Comparison of ENCODE assay signal across 8 cellular contexts in genomic region chr5:81851481-81852178, GRCh38.
DNase-seq lines count a peak whose midpoint lies in the region; ATAC-seq and TF ChIP-seq lines count a peak whose summit lies in the region.

No MANE protein-coding gene starts in this region.

- peak overlapping the region; percentile 73 for H3K4me2 ChIP-seq in hepatocyte

- H3K9me3 ChIP-seq in hepatocyte (ENCODE audit: low read depth) = no peaks in the 10 kb centered on the region
- no peaks in the 10 kb centered on the region for H3K9me3 ChIP-seq in aorta (ENCODE audit: control insufficient read depth, low read length)

- H4K20me1 ChIP-seq in hepatocyte (ENCODE audit: insufficient read depth, poor library complexity, severe bottlenecking) = no peaks in the 10 kb centered on the region

- no peaks in the 10 kb centered on the region for H3K79me2 ChIP-seq in hepatocyte

- ATAC-seq in GM18505 (IDR thresholded peaks at IDR 0.05; ENCODE audit: unreplicated experiment) (peak; percentile 73), HG02973 (IDR thresholded peaks at IDR 0.05; ENCODE audit: unreplicated experiment) (peak; percentile 75), aorta (ENCODE audit: low FRiP score) (peak; percentile 98)

- H3K4me1 ChIP-seq in hepatocyte (ENCODE audit: insufficient read depth) (peaks cover 25% of the 10 kb centered on the region), rectal smooth muscle tissue (ENCODE audit: control insufficient read depth, insufficient read depth, low read length) (peaks cover 35% of the 10 kb centered on the region), aorta (ENCODE audit: control insufficient read depth in 1 of 2, insufficient read depth in 2 of 2, low read length in 2 of 2) (peaks cover 5 to 12% of the 10 kb centered on the region in 2 donors)

- H3K36me3 ChIP-seq in hepatocyte (replicated peaks; ENCODE audit: insufficient read depth, low read depth) (no peaks in the 10 kb centered on the region), rectal smooth muscle tissue (ENCODE audit: control insufficient read depth, insufficient read depth, low read length) (no peaks in the 10 kb centered on the region), aorta (ENCODE audit: control insufficient read depth in 1 of 2, insufficient read depth in 2 of 2, low read length in 1 of 2) (no peaks in the 10 kb centered on the region)

- peak overlapping the region; percentile 50 for H2AFZ ChIP-seq in hepatocyte

- TF ChIP-seq POLR2A in GM18505 (IDR thresholded peaks at IDR 0.05; ENCODE audit: borderline replicate concordance, extremely low read depth, insufficient read depth, insufficient read length) = peak; percentile 84

- WGBS in hepatocyte (ENCODE audit: low lambda C conversion rate, missing lambda C conversion rate) = 1% methylated on average over 31 of the region's 31 CpGs
- WGBS in aorta, 2 donors = 0 to 1% methylated on average over 31 of the region's 31 CpGs

- H3K27ac ChIP-seq in hepatocyte (peak overlapping the region; percentile 96), rectal smooth muscle tissue (ENCODE audit: low read depth, low read length) (peak overlapping the region; percentile 88), aorta (ENCODE audit: low read depth in 1 of 2, low read length in 2 of 2) (peak overlapping the region; percentile 73 to 94)

- no peak overlapping the region for H3K9ac ChIP-seq in rectal smooth muscle tissue (ENCODE audit: low read length)

- intact Hi-C loops in aorta (cut with DNase I) = loop anchor here (1.0 to 10.0 kb wide), 9 partner anchors 63 to 617 kb away; partner anchors contain the start of genes SSBP2 (in 2 of the 2), ATG10 (in 1 of the 2) and CKMT2 (in 1 of the 2)

- DNase-seq in NCI-H2029 treated with DMSO at 0.1 percent for 48 hours (lab: John Stamatoyannopoulos, UW) (peak; percentile 87), T1000 (lab: John Stamatoyannopoulos, UW) (peak; percentile 79), astrocyte of the hippocampus (ENCODE audit: low read depth, low spot score) (peak; percentile 99), hepatocyte (ENCODE audit: low spot score) (peak; percentile 97), aorta (peak; percentile 98)

- H3K4me3 ChIP-seq in hepatocyte = peak overlapping the region; percentile 23
- peak overlapping the region; percentile 72 for H3K4me3 ChIP-seq in rectal smooth muscle tissue (ENCODE audit: low read length)
- H3K4me3 ChIP-seq in aorta (ENCODE audit: low read length in 2 of 2) = peak overlapping the region; percentile 47 to 81

- no peaks in the 10 kb centered on the region for H3K9me2 ChIP-seq in hepatocyte (replicated peaks; ENCODE audit: insufficient read depth)

- TF ChIP-seq CTCF in hepatocyte (IDR thresholded peaks at IDR 0.05; ENCODE audit: poor library complexity) = no peak

- H3K27me3 ChIP-seq in hepatocyte = no peaks in the 10 kb centered on the region
- H3K27me3 ChIP-seq in rectal smooth muscle tissue (ENCODE audit: control insufficient read depth, insufficient read depth, low read length) = no peaks in the 10 kb centered on the region
- no peaks in the 10 kb centered on the region for H3K27me3 ChIP-seq in aorta (ENCODE audit: control insufficient read depth in 1 of 2, insufficient read depth in 2 of 2, low read length in 1 of 2)

Comparison
In these comparisons a context has a peak if more than half of its experiments do, and no peak if none do; other contexts are left out.
1. Peak in every context shown above with its lines: DNase-seq, ATAC-seq, H3K4me3 ChIP-seq and H3K27ac ChIP-seq.